In the genomic region with DNA sequence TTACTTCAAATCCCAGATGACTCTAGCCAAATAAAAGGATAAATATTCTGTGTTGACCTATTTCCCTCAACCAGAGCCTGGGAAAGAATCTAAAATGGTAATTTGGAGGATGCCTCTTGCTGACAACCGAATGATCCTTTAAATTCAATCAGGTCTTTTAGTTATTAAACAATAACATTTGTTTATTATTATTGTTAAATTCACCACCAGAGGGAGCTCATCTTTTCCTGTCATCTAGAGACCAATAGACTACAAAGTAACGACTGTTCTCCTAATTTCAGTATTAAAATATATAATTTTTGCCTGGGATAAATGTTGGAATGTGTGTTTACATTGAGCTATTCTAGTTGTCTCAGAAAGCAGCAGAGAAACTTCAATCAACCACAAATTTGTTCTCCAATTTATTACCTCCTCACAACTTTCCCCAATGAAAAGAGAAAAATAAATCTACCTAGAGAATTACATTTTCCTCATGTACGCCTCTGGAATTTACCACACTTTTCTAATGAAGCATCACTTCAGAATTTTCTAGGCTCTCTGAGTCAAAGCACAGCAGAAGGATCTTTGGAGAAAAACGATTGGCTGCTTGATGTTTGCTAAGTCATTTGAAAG, we compare ENCODE assay signal across 9 cellular contexts.
DNase-seq lines count a peak whose midpoint lies in the region; ATAC-seq and TF ChIP-seq lines count a peak whose summit lies in the region.
"Had no signal": no experiment of that assay in that cellular context is flagged by ENCODE, and none has a peak within 500 bp of the region (broad histone marks: within the 10 kb centered on the region; RNA-seq: fewer than 3 reads in every experiment).

No MANE protein-coding gene starts in this region.

- no peak for DNase-seq in Calu3
- no peak for DNase-seq in right lobe of liver
- DNase-seq in stimulated activated CD4-positive, alpha-beta T cell treated with anti-CD3 and anti-CD28 coated beads, Interleukin-2, amount 100 ng/mL, for 48 hours: no peak
- DNase-seq in immature natural killer cell: no peak
- DNase-seq in HEK293T (ENCODE audit: extremely low spot score): no peak

- no peak overlapping the region for H3K27ac Mint-ChIP-seq in Calu3 (ENCODE audit: unreplicated experiment)
- H3K27ac Mint-ChIP-seq in immature natural killer cell: no peak overlapping the region

- no peak for TF ChIP-seq POLR2A in right lobe of liver (IDR thresholded peaks at IDR 0.05)

- no peaks in the 10 kb centered on the region for H3K4me1 ChIP-seq in right lobe of liver
- H3K4me1 ChIP-seq: SJCRH30 had no signal

- H3K9me3 Mint-ChIP-seq in Calu3 (ENCODE audit: low read depth, unreplicated experiment): peaks cover 12% of the 10 kb centered on the region
- no peaks in the 10 kb centered on the region for H3K9me3 Mint-ChIP-seq in immature natural killer cell

- WGBS in right lobe of liver (ENCODE audit: insufficient coverage, low coverage, low lambda C conversion rate, missing lambda C conversion rate): 15% methylated on average over 4 of the region's 4 CpGs

- no peaks in the 10 kb centered on the region for H3K36me3 ChIP-seq in right lobe of liver
- H3K36me3 ChIP-seq: SJCRH30 had no signal

- no TSS peak for BruUV-seq in Calu3 (replicated peaks; lab: Mats Ljungman, UMichigan)

- no peaks in the 10 kb centered on the region for H3K9me3 ChIP-seq in right lobe of liver
- H3K9me3 ChIP-seq: SJCRH30 had no signal

- H3K4me1 Mint-ChIP-seq in Calu3 (ENCODE audit: low read depth, unreplicated experiment): peaks cover 9% of the 10 kb centered on the region
- no peaks in the 10 kb centered on the region for H3K4me1 Mint-ChIP-seq in immature natural killer cell

- CTCF ChIA-PET in Calu3 (lab: Charles Lee) (interaction anchor here (0.7 to 1.2 kb wide), 5 partner anchors 9 to 340 kb away, joined by 3 to 4 read pairs (median 3); a partner anchor contains a TSS), HEK293T (lab: Yijun Ruan, JAX) (interaction anchor here (0.6 to 1.0 kb wide), 5 partner anchors 10 to 339 kb away, joined by 3 to 8 read pairs (median 5); no protein-coding TSS in a partner anchor)

- H3K4me3 ChIP-seq in WI38 (ENCODE audit: low read depth, low read length): no peak overlapping the region
- H3K4me3 ChIP-seq in right lobe of liver: no peak overlapping the region
- H3K4me3 ChIP-seq: SJCRH30 had no signal

- ATAC-seq in right lobe of liver (no peak), HG02610 (IDR thresholded peaks at IDR 0.05; ENCODE audit: unreplicated experiment) (no peak)

- POLR2A ChIA-PET in HEK293T (lab: Yijun Ruan, JAX): no interaction called here

- H3K36me3 Mint-ChIP-seq in Calu3 (ENCODE audit: insufficient read depth, unreplicated experiment): no peaks in the 10 kb centered on the region
- no peaks in the 10 kb centered on the region for H3K36me3 Mint-ChIP-seq in immature natural killer cell

- peak; percentile 25 for TF ChIP-seq CTCF in Calu3 (IDR thresholded peaks at IDR 0.05; ENCODE audit: unreplicated experiment)
- peak; percentile 33; the same call in 1 of the 2 replicates for TF ChIP-seq CTCF in LNCAP (IDR thresholded peaks at IDR 0.05)
- 0 out of 2 replicates have a peak, but pooled peaks have one; percentile 5 for TF ChIP-seq CTCF in WI38 (IDR thresholded peaks at IDR 0.05; ENCODE audit: low read depth, low read length)
- TF ChIP-seq CTCF in right lobe of liver (IDR thresholded peaks at IDR 0.05): peak; percentile 32 to 42 (median 39)

- no peaks in the 10 kb centered on the region for H3K27me3 Mint-ChIP-seq in Calu3 (ENCODE audit: unreplicated experiment)
- no peaks in the 10 kb centered on the region for H3K27me3 Mint-ChIP-seq in immature natural killer cell (ENCODE audit: low read depth in 3 of 3)

- H3K4me3 Mint-ChIP-seq in Calu3 (ENCODE audit: low read depth, unreplicated experiment) (no peak overlapping the region), immature natural killer cell (no peak overlapping the region)

- H3K27me3 ChIP-seq in right lobe of liver: no peaks in the 10 kb centered on the region
- H3K27me3 ChIP-seq: SJCRH30 had no signal

- no peak overlapping the region for H3K27ac ChIP-seq in right lobe of liver
- H3K27ac ChIP-seq: SJCRH30 had no signal

- intact Hi-C loops in Calu3 (cut with micrococcal nuclease; ENCODE audit: unreplicated experiment): loop anchor here (1.0 to 10.0 kb wide), 3 partner anchors 143 to 485 kb away; a partner anchor contains a TSS
- intact Hi-C loops in right lobe of liver (cut with DNase I): no loop called here

TF ChIP-seq in HEK293T, 16 proteins besides CTCF, POLR2A, EP300 and RAD21:
- TF ChIP-seq ELF4 (IDR thresholded peaks at IDR 0.05) (no peak), ARNT (IDR thresholded peaks at IDR 0.05) (no peak), FOXK2 (IDR thresholded peaks at IDR 0.05) (no peak), FOXA1 (IDR thresholded peaks at IDR 0.05) (no peak), NFRKB (IDR thresholded peaks at IDR 0.05) (no peak), CTBP1 (IDR thresholded peaks at IDR 0.05; ENCODE audit: borderline replicate concordance) (no peak), HDGF (IDR thresholded peaks at IDR 0.05; ENCODE audit: borderline replicate concordance) (no peak), BHLHE40 (IDR thresholded peaks at IDR 0.05; ENCODE audit: borderline replicate concordance) (no peak), L3MBTL2 (conservative IDR thresholded peaks at IDR 0.05) (no peak), LEF1 (IDR thresholded peaks at IDR 0.05; ENCODE audit: borderline replicate concordance) (no peak), SUZ12 (IDR thresholded peaks at IDR 0.05) (no peak)
